In genomic region chr1:98048234-98048633, GRCh38 we compare ENCODE assay signal across 8 cellular contexts.
A peak's percentile ranks its signal among the peaks of the same experiment; 100 is the strongest.
DNase-seq lines count a peak whose midpoint lies in the region; ATAC-seq and TF ChIP-seq lines count a peak whose summit lies in the region.

No MANE protein-coding gene starts in this region.

- H3K27me3 Mint-ChIP-seq in activated naive CD8-positive, alpha-beta T cell treated with anti-CD3 and anti-CD28 coated beads for 36 hours = peaks cover 92% of the 10 kb centered on the region

- no peak overlapping the region for H4K12ac ChIP-seq in trophoblast cell (ENCODE audit: low read depth, low read length)

- H3K79me1 ChIP-seq in trophoblast cell (ENCODE audit: low read length) = no peaks in the 10 kb centered on the region

- no peak overlapping the region for H3K4me3 Mint-ChIP-seq in activated naive CD8-positive, alpha-beta T cell treated with anti-CD3 and anti-CD28 coated beads for 36 hours

- peaks cover 5% of the 10 kb centered on the region for H3K4me1 ChIP-seq in RWPE2 (ENCODE audit: insufficient read depth, poor library complexity, severe bottlenecking)
- H3K4me1 ChIP-seq in trophoblast cell (ENCODE audit: control insufficient read depth in 1 of 2, insufficient read depth in 2 of 2, low read length in 2 of 2) = peaks cover 3 to 5% of the 10 kb centered on the region in 2 experiments

- H3K4me3 ChIP-seq in RWPE2 (ENCODE audit: severe bottlenecking) = no peak overlapping the region
- no peak overlapping the region for H3K4me3 ChIP-seq in trophoblast cell (ENCODE audit: low read depth, low read length)

- intact Hi-C loops in cardiac septum (cut with DNase I) = no loop called here

- no peak overlapping the region for H3K18ac ChIP-seq in trophoblast cell (ENCODE audit: low read length)

- no peak overlapping the region for H4K8ac ChIP-seq in trophoblast cell (ENCODE audit: low read depth, low read length)

- H3K36me3 ChIP-seq in RWPE2 (ENCODE audit: low read depth) (no peaks in the 10 kb centered on the region), trophoblast cell (ENCODE audit: control insufficient read depth in 1 of 2, insufficient read depth in 2 of 2, low read length in 2 of 2) (no peaks in the 10 kb centered on the region)

- H3K9me3 Mint-ChIP-seq in activated naive CD8-positive, alpha-beta T cell treated with anti-CD3 and anti-CD28 coated beads for 36 hours = no peaks in the 10 kb centered on the region

- no CpG with 5 or more reads among the region's 15 CpGs for WGBS in trophoblast cell (ENCODE audit: extremely low coverage, insufficient coverage, insufficient read length)

- H3K4me1 Mint-ChIP-seq in activated naive CD8-positive, alpha-beta T cell treated with anti-CD3 and anti-CD28 coated beads for 36 hours = peaks cover 33% of the 10 kb centered on the region

- H4K91ac ChIP-seq in trophoblast cell (ENCODE audit: low read depth, low read length) = no peak overlapping the region

- no peak overlapping the region for H3K14ac ChIP-seq in trophoblast cell (ENCODE audit: low read length)

- H2BK5ac ChIP-seq in trophoblast cell (ENCODE audit: low read depth, low read length, poor library complexity) = no peak overlapping the region

- H3K9me3 ChIP-seq in RWPE2 (ENCODE audit: severe bottlenecking) (no peaks in the 10 kb centered on the region), trophoblast cell (ENCODE audit: insufficient read depth, low read depth, low read length) (peaks cover 2% of the 10 kb centered on the region)

- H3K27me3 ChIP-seq in RWPE2 (ENCODE audit: insufficient read depth, poor library complexity, severe bottlenecking) (peaks cover 23% of the 10 kb centered on the region), trophoblast cell (ENCODE audit: insufficient read depth, low read length) (peaks cover 41% of the 10 kb centered on the region)

- H3K4ac ChIP-seq in trophoblast cell (ENCODE audit: low read depth, low read length) = no peak overlapping the region

- no peak overlapping the region for H2BK12ac ChIP-seq in trophoblast cell (ENCODE audit: low read length)

- H3K27ac Mint-ChIP-seq in activated naive CD8-positive, alpha-beta T cell treated with anti-CD3 and anti-CD28 coated beads for 36 hours = no peak overlapping the region

- H3K79me2 ChIP-seq in trophoblast cell (ENCODE audit: control insufficient read depth, insufficient read depth, low read length, poor library complexity) = no peaks in the 10 kb centered on the region

- ATAC-seq in GM18502 (IDR thresholded peaks at IDR 0.05; ENCODE audit: poor library complexity, unreplicated experiment) (peak; percentile 69), HG03378 (IDR thresholded peaks at IDR 0.05; ENCODE audit: unreplicated experiment) (peak; percentile 45), RWPE2 (ENCODE audit: low read depth) (peak; percentile 79), HG03196 (IDR thresholded peaks at IDR 0.05; ENCODE audit: unreplicated experiment) (no peak)

- H3K27ac ChIP-seq in RWPE2 (ENCODE audit: poor library complexity, severe bottlenecking) (no peak overlapping the region), trophoblast cell (ENCODE audit: low read depth, low read length) (no peak overlapping the region)

- no peak for TF ChIP-seq CTCF in RWPE2 (IDR thresholded peaks at IDR 0.05; ENCODE audit: poor library complexity, severe bottlenecking)

- H3K36me3 Mint-ChIP-seq in activated naive CD8-positive, alpha-beta T cell treated with anti-CD3 and anti-CD28 coated beads for 36 hours = no peaks in the 10 kb centered on the region

- H3K4me2 ChIP-seq in trophoblast cell (ENCODE audit: low read length) = no peak overlapping the region

- DNase-seq in RWPE2 (ENCODE audit: low spot score) (peak; percentile 70), cardiac septum (ENCODE audit: low spot score) (peak; percentile 82), trophoblast cell (peak; percentile 55 to 68), ureter (ENCODE audit: low spot score) (peak; percentile 85)
- peak; percentile 70 for DNase-seq in activated naive CD8-positive, alpha-beta T cell treated with anti-CD3 and anti-CD28 coated beads for 36 hours

- H3K9ac ChIP-seq in trophoblast cell (ENCODE audit: low read length) = no peak overlapping the region

- H2BK120ac ChIP-seq in trophoblast cell (ENCODE audit: insufficient read depth, low read length, poor library complexity) = no peak overlapping the region

- H2AK5ac ChIP-seq in trophoblast cell (ENCODE audit: low read length) = no peak overlapping the region

- H3K23ac ChIP-seq in trophoblast cell (ENCODE audit: low read length) = no peak overlapping the region

- no peak overlapping the region for H2AFZ ChIP-seq in trophoblast cell (ENCODE audit: insufficient read depth, low read length, poor library complexity)
